In the genomic region with DNA sequence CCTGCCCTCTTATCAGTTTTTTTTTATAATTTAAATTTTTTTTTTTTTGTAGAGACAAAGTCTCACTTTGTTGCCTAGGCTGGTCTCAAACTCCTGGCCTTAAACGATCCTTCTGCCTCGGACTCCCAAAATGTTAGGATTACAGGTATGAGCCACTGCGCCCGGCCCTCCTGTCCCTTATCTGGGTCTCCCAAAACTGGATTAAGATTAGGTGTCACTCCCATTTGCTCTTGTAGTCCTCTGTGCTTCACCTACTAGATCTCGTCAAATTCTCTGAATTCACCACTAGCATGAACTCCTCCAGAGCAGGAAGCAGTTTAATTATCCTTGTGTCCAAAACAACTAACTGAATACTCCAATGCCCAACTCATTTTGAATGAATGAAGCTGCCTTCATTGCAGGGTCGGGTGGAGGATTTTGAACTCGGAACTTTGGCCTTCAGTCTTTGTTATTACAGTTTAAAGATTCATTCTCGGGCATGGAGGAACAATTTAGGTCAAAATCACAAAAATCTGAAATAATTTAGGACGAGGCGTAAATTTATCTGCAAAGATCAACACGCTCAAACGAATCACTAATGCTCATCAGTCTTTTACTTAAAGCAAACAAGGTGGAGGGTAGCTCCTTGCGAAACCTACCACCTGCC, we compare ENCODE assay signal across 1 cellular context.
A peak's percentile ranks its signal among the peaks of the same experiment; 100 is the strongest.
TF ChIP-seq lines count a peak whose summit lies in the region.

No MANE protein-coding gene starts in this region.

TF ChIP-seq in GM12878, 131 proteins besides CTCF, POLR2A, EP300 and RAD21:
- TF ChIP-seq NFYA (IDR thresholded peaks at IDR 0.05; ENCODE audit: borderline replicate concordance, low read depth, low read length) = no peak
- TF ChIP-seq EED (IDR thresholded peaks at IDR 0.05; ENCODE audit: low read depth) = no peak
- 0 out of 2 replicates have a peak, but pooled peaks have one; percentile 20 for TF ChIP-seq NFIC (IDR thresholded peaks at IDR 0.05; ENCODE audit: low read depth, low read length)
- TF ChIP-seq MTA2 (IDR thresholded peaks at IDR 0.05; ENCODE audit: low read depth) = 0 out of 2 replicates have a peak, but pooled peaks have one; percentile 52
- TF ChIP-seq, protein P1, sequence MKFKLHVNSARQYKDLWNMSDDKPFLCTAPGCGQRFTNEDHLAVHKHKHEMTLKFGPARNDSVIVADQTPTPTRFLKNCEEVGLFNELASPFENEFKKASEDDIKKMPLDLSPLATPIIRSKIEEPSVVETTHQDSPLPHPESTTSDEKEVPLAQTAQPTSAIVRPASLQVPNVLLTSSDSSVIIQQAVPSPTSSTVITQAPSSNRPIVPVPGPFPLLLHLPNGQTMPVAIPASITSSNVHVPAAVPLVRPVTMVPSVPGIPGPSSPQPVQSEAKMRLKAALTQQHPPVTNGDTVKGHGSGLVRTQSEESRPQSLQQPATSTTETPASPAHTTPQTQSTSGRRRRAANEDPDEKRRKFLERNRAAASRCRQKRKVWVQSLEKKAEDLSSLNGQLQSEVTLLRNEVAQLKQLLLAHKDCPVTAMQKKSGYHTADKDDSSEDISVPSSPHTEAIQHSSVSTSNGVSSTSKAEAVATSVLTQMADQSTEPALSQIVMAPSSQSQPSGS (IDR thresholded peaks at IDR 0.05; ENCODE audit: low read length) = peak; percentile 59; the same call in 1 of the 2 replicates
- 0 out of 2 replicates have a peak, but pooled peaks have one; percentile 7 for TF ChIP-seq ATF3 (IDR thresholded peaks at IDR 0.05; ENCODE audit: borderline replicate concordance, extremely low read depth, low read depth, low read length)
- TF ChIP-seq FOXM1 (IDR thresholded peaks at IDR 0.05; ENCODE audit: low read depth, low read length) = peak; percentile 67; the same call in 1 of the 2 replicates
- no peak for TF ChIP-seq SUPT20H (IDR thresholded peaks at IDR 0.05; ENCODE audit: borderline replicate concordance, control insufficient read depth, low read depth, low read length)
- TF ChIP-seq E2F8 (IDR thresholded peaks at IDR 0.05; ENCODE audit: low read depth, partially characterized antibody) = no peak
